In the genomic region with DNA sequence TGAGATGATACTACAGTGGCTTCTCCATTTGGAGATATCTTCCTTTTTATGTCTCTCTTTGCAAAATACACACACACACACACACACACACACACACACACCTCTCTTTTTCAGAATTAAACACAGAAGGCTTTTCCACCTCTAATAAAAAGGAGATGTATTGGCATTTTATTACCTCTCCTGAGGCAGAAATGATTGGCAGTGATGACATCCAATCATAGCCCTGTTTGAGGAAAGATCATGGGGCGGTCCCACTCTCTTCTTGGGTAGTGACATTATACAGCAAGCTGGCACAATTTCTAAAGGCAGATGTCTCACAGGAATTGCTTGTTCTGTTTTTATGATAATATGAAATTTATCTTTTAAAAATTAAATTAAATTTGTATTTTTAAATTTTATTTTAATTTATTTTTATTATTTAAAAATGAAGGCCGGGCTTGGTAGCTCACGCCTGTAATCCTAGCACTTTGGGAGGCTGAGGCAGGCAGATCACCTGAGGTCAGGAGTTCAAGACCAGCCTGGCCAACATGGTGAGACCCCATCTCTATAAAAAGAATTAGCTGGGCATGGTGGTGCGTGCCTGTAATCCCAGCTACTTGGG, we compare ENCODE assay signal across 16 cellular contexts. TPM values are rescaled to one million over a fixed set of nuclear protein-coding genes. Genes with fewer than 3 reads are reported as not detected.
A peak's percentile ranks its signal among the peaks of the same experiment; 100 is the strongest.
DNase-seq lines count a peak whose midpoint lies in the region; TF ChIP-seq lines count a peak whose summit lies in the region.
"Had no signal": no experiment of that assay in that cellular context is flagged by ENCODE, and none has a peak within 500 bp of the region (broad histone marks: within the 10 kb centered on the region; RNA-seq: fewer than 3 reads in every experiment).

No MANE protein-coding gene starts in this region.

- H3K9me2 ChIP-seq in PC-9 (ENCODE audit: insufficient read depth), result no peaks in the 10 kb centered on the region

- POLR2A ChIA-PET in HEK293T (lab: Yijun Ruan, JAX), result no interaction called here
- POLR2A ChIA-PET in PC-9 (lab: Charles Lee; ENCODE audit: unreplicated experiment), result no interaction called here

- peak overlapping the region in 9 of 11 experiments; percentile 45 to 83 (median 67); a peak in 16 of 22 replicates for H3K4me2 ChIP-seq in BLaER1 treated with 17β-estradiol and CSF1 and Interleukin-3, amounts not matched to agents 10 nM and 100 nM
- no peak overlapping the region; the same call in 1 of the 2 replicates for H3K4me2 ChIP-seq in PC-9

- WGBS in sigmoid colon, 2 donors, result 98 to 99% methylated on average over 4 of the region's 4 CpGs
- WGBS in transverse colon (ENCODE audit: low coverage in 1 of 2), 2 donors, result 93 to 100% methylated on average over 3 to 4 of the region's 4 CpGs

- no peak for DNase-seq in HEK293T (ENCODE audit: extremely low spot score)
- DNase-seq in PC-9, result no peak
- peak; percentile 11 for DNase-seq in fibroblast of pulmonary artery (ENCODE audit: low read depth)
- no peak for DNase-seq in activated naive CD4-positive, alpha-beta T cell treated with Interleukin-2 at 50 U/mL for 16 hours
- no peak for DNase-seq in sigmoid colon
- no peak for DNase-seq in transverse colon
- DNase-seq: Calu3; CD4-positive, CD25-positive, alpha-beta regulatory T cell; EL; NCI-H1105; NCI-H187; NCI-H446 treated with DMSO at 0.1 percent for 48 hours; Peyer's patch; SIG-M5 had no signal

- CTCF ChIA-PET in HEK293T (lab: Yijun Ruan, JAX), result interaction anchor here (0.6 kb wide), 1 partner anchor 1088 kb away, joined by 8 read pairs; no protein-coding TSS in a partner anchor
- CTCF ChIA-PET in PC-9 (lab: Charles Lee), result no interaction called here

- intact Hi-C loops in PC-9 (cut with micrococcal nuclease; ENCODE audit: unreplicated experiment), result no loop called here
- intact Hi-C loops in sigmoid colon (cut with DNase I), result no loop called here
- intact Hi-C loops in transverse colon (cut with DNase I; ENCODE audit: low total_unique reads), result no loop called here

- H3K4me1 ChIP-seq in BLaER1 treated with 17β-estradiol and CSF1 and Interleukin-3, amounts not matched to agents 10 nM and 100 nM, result peaks cover 22 to 40% (median 31%) of the 10 kb centered on the region in 10 experiments
- H3K4me1 ChIP-seq in PC-9 (replicated peaks; ENCODE audit: insufficient read depth), result peaks cover 19% of the 10 kb centered on the region
- H3K4me1 ChIP-seq in sigmoid colon, result no peaks in the 10 kb centered on the region
- H3K4me1 ChIP-seq in transverse colon, result no peaks in the 10 kb centered on the region
- H3K4me1 ChIP-seq: Peyer's patch had no signal

- in situ Hi-C loops in transverse colon (cut with MboI; ENCODE audit: low pct_ligation_motif_present in 1 of 4, low pct_unique_long_range_greater_than_20kb in 1 of 4, low sequenced_read_pairs in 3 of 4), result no loop called here

- H3K9ac ChIP-seq in BLaER1 treated with 17β-estradiol and CSF1 and Interleukin-3, amounts not matched to agents 10 nM and 100 nM, result no peak overlapping the region

- TF ChIP-seq POLR2A in sigmoid colon (IDR thresholded peaks at IDR 0.05), result no peak
- TF ChIP-seq POLR2A in transverse colon (IDR thresholded peaks at IDR 0.05), result no peak

- no peaks in the 10 kb centered on the region for H3K27me3 ChIP-seq in BLaER1 treated with 17β-estradiol and CSF1 and Interleukin-3, amounts not matched to agents 10 nM and 100 nM
- H3K27me3 ChIP-seq in PC-9 (ENCODE audit: insufficient read depth, low read depth) (no peaks in the 10 kb centered on the region), sigmoid colon (no peaks in the 10 kb centered on the region), transverse colon (no peaks in the 10 kb centered on the region)
- H3K27me3 ChIP-seq: Peyer's patch had no signal

- TF ChIP-seq EP300 in sigmoid colon (IDR thresholded peaks at IDR 0.05) (no peak), transverse colon (IDR thresholded peaks at IDR 0.05; ENCODE audit: low read depth) (no peak)

- H3K9me3 ChIP-seq in BLaER1 treated with 17β-estradiol and CSF1 and Interleukin-3, amounts not matched to agents 10 nM and 100 nM (replicated peaks in 1 of 11), result peaks cover 0 to 13% (median 0%) of the 10 kb centered on the region in 11 experiments; a peak in 5 of 22 replicates
- H3K9me3 ChIP-seq in PC-9 (ENCODE audit: insufficient read depth, low read depth) (no peaks in the 10 kb centered on the region), sigmoid colon (no peaks in the 10 kb centered on the region), transverse colon (no peaks in the 10 kb centered on the region)
- H3K9me3 ChIP-seq: Peyer's patch had no signal

- no peak for TF ChIP-seq CTCF in PC-9 (conservative IDR thresholded peaks at IDR 0.05)
- no peak for TF ChIP-seq CTCF in fibroblast of pulmonary artery (IDR thresholded peaks at IDR 0.05; ENCODE audit: low read length, missing control alignments)
- TF ChIP-seq CTCF in sigmoid colon (IDR thresholded peaks at IDR 0.05), result no peak
- no peak for TF ChIP-seq CTCF in transverse colon (IDR thresholded peaks at IDR 0.05)

- BruUV-seq in PC-9 (replicated peaks; lab: Mats Ljungman, UMichigan), result no TSS peak

- H3K27ac ChIP-seq in BLaER1 treated with 17β-estradiol and CSF1 and Interleukin-3, amounts not matched to agents 10 nM and 100 nM, result peak overlapping the region in 5 of 11 experiments; percentile 48 to 65 (median 52); a peak in 5 of 22 replicates
- peak overlapping the region; percentile 76; the same call in 1 of the 2 replicates for H3K27ac ChIP-seq in PC-9
- no peak overlapping the region for H3K27ac ChIP-seq in sigmoid colon
- peak overlapping the region in 1 of 4 donors; percentile 58 for H3K27ac ChIP-seq in transverse colon

- peaks cover 22% of the 10 kb centered on the region for H3F3A ChIP-seq in PC-9 (ENCODE audit: insufficient read depth, low read depth)

- no peaks in the 10 kb centered on the region for H3K36me3 ChIP-seq in BLaER1 treated with 17β-estradiol and CSF1 and Interleukin-3, amounts not matched to agents 10 nM and 100 nM
- H3K36me3 ChIP-seq in PC-9 (ENCODE audit: low read depth) (no peaks in the 10 kb centered on the region), sigmoid colon (no peaks in the 10 kb centered on the region), transverse colon (no peaks in the 10 kb centered on the region)
- H3K36me3 ChIP-seq: Peyer's patch had no signal

- H2AFZ ChIP-seq in PC-9, result no peak overlapping the region

- no peak overlapping the region for H3K4me3 ChIP-seq in BLaER1 treated with 17β-estradiol and CSF1 and Interleukin-3, amounts not matched to agents 10 nM and 100 nM
- H3K4me3 ChIP-seq in PC-9 (no peak overlapping the region), fibroblast of pulmonary artery (replicated peaks; ENCODE audit: low read depth, low read length) (no peak overlapping the region), sigmoid colon (no peak overlapping the region), transverse colon (no peak overlapping the region)
- H3K4me3 ChIP-seq: Peyer's patch had no signal

- no peaks in the 10 kb centered on the region for H4K20me1 ChIP-seq in BLaER1 treated with 17β-estradiol and CSF1 and Interleukin-3, amounts not matched to agents 10 nM and 100 nM
- H4K20me1 ChIP-seq in PC-9 (ENCODE audit: insufficient read depth), result no peaks in the 10 kb centered on the region

- H3K79me2 ChIP-seq in PC-9 (ENCODE audit: low read depth), result no peaks in the 10 kb centered on the region

TF ChIP-seq in HEK293T, 16 proteins besides CTCF, POLR2A, EP300 and RAD21:
- no peak for TF ChIP-seq SP1 (IDR thresholded peaks at IDR 0.05)
- TF ChIP-seq PKNOX1 (IDR thresholded peaks at IDR 0.05), result peak; percentile 85

RNA-seq across cellular contexts. Expression of gene CHRNA9, which starts 15.6 kb away (rescaled TPM):
- total RNA-seq in PC-9 (2021) (not detected in 2 replicates), sigmoid colon (not detected), transverse colon (not detected)
- not detected for polyA plus RNA-seq in sigmoid colon
- total RNA-seq: Calu3; CD4-positive, CD25-positive, alpha-beta regulatory T cell; Peyer's patch had no signal
- polyA plus RNA-seq: IgD-negative memory B cell had no signal
